In the genomic region with DNA sequence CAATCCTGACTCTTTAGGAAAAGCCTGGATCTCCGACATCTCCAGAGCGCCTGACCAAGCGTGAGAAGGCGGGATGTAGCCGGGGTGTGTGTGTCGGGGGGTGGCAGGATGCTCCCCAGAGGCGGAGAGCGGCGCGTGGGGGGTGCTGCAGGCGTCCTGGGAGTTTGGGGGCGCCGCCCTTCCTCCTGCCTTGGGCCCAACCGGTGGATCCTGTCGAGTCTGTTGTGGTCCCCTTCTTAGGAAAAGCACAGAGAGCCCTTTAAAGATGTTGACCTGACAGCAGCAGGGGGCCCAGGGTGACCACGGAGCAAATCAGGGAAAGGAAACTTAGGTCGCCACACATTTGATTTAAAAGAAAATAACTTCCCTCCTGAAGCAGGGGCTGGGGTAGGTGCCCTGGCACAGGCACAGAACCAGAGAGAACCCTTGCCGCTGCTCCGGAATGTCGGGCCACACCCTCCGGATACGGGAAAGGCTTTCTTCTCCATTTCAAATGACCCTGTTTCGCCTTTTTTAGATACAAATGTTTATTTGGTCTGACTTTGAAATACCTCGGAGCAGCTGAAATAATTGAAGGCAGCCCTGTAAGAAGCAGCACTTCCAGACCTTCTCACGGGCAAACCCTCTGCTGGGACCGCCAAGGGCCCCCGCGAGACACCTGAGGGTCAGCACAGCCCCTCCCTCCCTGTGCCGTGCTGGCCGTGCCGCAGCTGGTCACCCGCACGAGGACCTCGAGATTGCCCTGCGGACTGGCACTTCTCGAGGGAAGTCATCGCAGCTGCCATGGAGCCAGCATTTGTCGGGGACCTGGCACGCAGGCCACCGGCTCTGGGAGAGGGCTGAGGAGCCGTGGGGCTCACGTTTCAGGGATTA, we compare ENCODE assay signal across 13 cellular contexts.
A peak's percentile ranks its signal among the peaks of the same experiment; 100 is the strongest.
DNase-seq lines count a peak whose midpoint lies in the region; ATAC-seq, FAIRE-seq and TF ChIP-seq lines count a peak whose summit lies in the region.
"Had no signal": no experiment of that assay in that cellular context is flagged by ENCODE, and none has a peak within 500 bp of the region (broad histone marks: within the 10 kb centered on the region; RNA-seq: fewer than 3 reads in every experiment).

No MANE protein-coding gene starts in this region.

- TF ChIP-seq CTCF in astrocyte (IDR thresholded peaks at IDR 0.05; ENCODE audit: insufficient read depth, low read depth, low read length) (no peak), suprapubic skin (IDR thresholded peaks at IDR 0.05) (no peak)

- TF ChIP-seq EP300 in suprapubic skin (IDR thresholded peaks at IDR 0.05), result no peak

- H3K4me1 Mint-ChIP-seq in astrocyte (ENCODE audit: low read depth, unreplicated experiment), result no peaks in the 10 kb centered on the region
- peaks cover 4 to 9% of the 10 kb centered on the region in 2 donors for H3K4me1 Mint-ChIP-seq in effector memory CD8-positive, alpha-beta T cell (ENCODE audit: low read depth in 2 of 2)

- peak; percentile 48 for DNase-seq in NCI-H146 (lab: John Stamatoyannopoulos, UW)
- DNase-seq in NCI-H146 treated with DMSO at 0.1 percent for 48 hours (lab: John Stamatoyannopoulos, UW; ENCODE audit: unreplicated experiment), result no peak
- no peak for DNase-seq in astrocyte (ENCODE audit: low read depth)
- no peak for DNase-seq in suprapubic skin (ENCODE audit: low spot score in 2 of 2)
- DNase-seq in globus pallidus (ENCODE audit: low spot score), result no peak
- DNase-seq in effector memory CD8-positive, alpha-beta T cell, result no peak
- DNase-seq: mesendoderm, T-cell had no signal

- H3K27me3 ChIP-seq in astrocyte (ENCODE audit: insufficient read depth, low read length) (peaks cover 15% of the 10 kb centered on the region), layer of hippocampus (ENCODE audit: control insufficient read depth, insufficient read depth, low read length) (no peaks in the 10 kb centered on the region), suprapubic skin (peaks cover 3% of the 10 kb centered on the region)

- H3K4me3 ChIP-seq in astrocyte (ENCODE audit: insufficient read depth, low read depth, low read length) (peak overlapping the region; percentile 25), suprapubic skin (peak overlapping the region; percentile 17)
- H3K4me3 ChIP-seq: A549 had no signal

- 52% methylated on average over 39 of the region's 42 CpGs for WGBS in suprapubic skin

- no peak for TF ChIP-seq POLR2A in suprapubic skin (IDR thresholded peaks at IDR 0.05)

- no peak for ATAC-seq in effector memory CD8-positive, alpha-beta T cell (replicated peaks)
- ATAC-seq in GM21390 (IDR thresholded peaks at IDR 0.05; ENCODE audit: unreplicated experiment), result no peak
- ATAC-seq: A549; stimulated activated effector memory CD8-positive, alpha-beta T cell treated with anti-CD3 and anti-CD28 coated beads, Interleukin-12 subunit alpha, Interleukin-12 subunit beta, amount 100 ng/mL, for 72 hours; T-cell had no signal

- H2AFZ ChIP-seq in astrocyte (ENCODE audit: low read depth, low read length), result peak overlapping the region; percentile 48

- no peak for FAIRE-seq in astrocyte (lab: Jason Lieb, UNC)
- FAIRE-seq: A549 had no signal

- H3K27me3 Mint-ChIP-seq in astrocyte (ENCODE audit: low read depth, unreplicated experiment), result peaks cover 11% of the 10 kb centered on the region
- no peaks in the 10 kb centered on the region for H3K27me3 Mint-ChIP-seq in effector memory CD8-positive, alpha-beta T cell
- H3K27me3 Mint-ChIP-seq: T-cell had no signal

- no peaks in the 10 kb centered on the region for H3K9me3 ChIP-seq in astrocyte (ENCODE audit: insufficient read depth, low read depth, low read length)
- no peaks in the 10 kb centered on the region for H3K9me3 ChIP-seq in suprapubic skin
- H3K9me3 ChIP-seq: A549 had no signal

- H4K20me1 ChIP-seq in astrocyte (ENCODE audit: insufficient read depth, low read length), result no peaks in the 10 kb centered on the region

- H3K9ac ChIP-seq in astrocyte (ENCODE audit: low read length), result no peak overlapping the region

- H3K27ac Mint-ChIP-seq in astrocyte (ENCODE audit: unreplicated experiment), result no peak overlapping the region
- H3K27ac Mint-ChIP-seq in effector memory CD8-positive, alpha-beta T cell, result peak overlapping the region in 1 of 2 donors; percentile 66
- H3K27ac Mint-ChIP-seq: stimulated activated effector memory CD8-positive, alpha-beta T cell treated with anti-CD3 and anti-CD28 coated beads, Interleukin-12 subunit alpha, Interleukin-12 subunit beta, amount 100 ng/mL, for 72 hours had no signal

- H3K4me3 Mint-ChIP-seq in astrocyte (ENCODE audit: unreplicated experiment), result no peak overlapping the region
- H3K4me3 Mint-ChIP-seq in effector memory CD8-positive, alpha-beta T cell, result no peak overlapping the region
- H3K4me3 Mint-ChIP-seq: brain; stimulated activated effector memory CD8-positive, alpha-beta T cell treated with anti-CD3 and anti-CD28 coated beads, Interleukin-12 subunit alpha, Interleukin-12 subunit beta, amount 100 ng/mL, for 72 hours had no signal

- no peaks in the 10 kb centered on the region for H3K36me3 Mint-ChIP-seq in astrocyte (ENCODE audit: low read depth, unreplicated experiment)
- no peaks in the 10 kb centered on the region for H3K36me3 Mint-ChIP-seq in effector memory CD8-positive, alpha-beta T cell (ENCODE audit: insufficient read depth)
- H3K36me3 Mint-ChIP-seq: brain; stimulated activated effector memory CD8-positive, alpha-beta T cell treated with anti-CD3 and anti-CD28 coated beads, Interleukin-12 subunit alpha, Interleukin-12 subunit beta, amount 100 ng/mL, for 72 hours; T-cell had no signal

- H3K79me2 ChIP-seq in astrocyte (ENCODE audit: insufficient read depth, low read length), result no peaks in the 10 kb centered on the region

- peaks cover 9% of the 10 kb centered on the region for H3K4me1 ChIP-seq in astrocyte (ENCODE audit: insufficient read depth, low read length)
- peaks cover 20% of the 10 kb centered on the region for H3K4me1 ChIP-seq in suprapubic skin

- H3K9me3 Mint-ChIP-seq in astrocyte (ENCODE audit: unreplicated experiment), result no peaks in the 10 kb centered on the region
- H3K9me3 Mint-ChIP-seq in effector memory CD8-positive, alpha-beta T cell, result no peaks in the 10 kb centered on the region
- H3K9me3 Mint-ChIP-seq: stimulated activated effector memory CD8-positive, alpha-beta T cell treated with anti-CD3 and anti-CD28 coated beads, Interleukin-12 subunit alpha, Interleukin-12 subunit beta, amount 100 ng/mL, for 72 hours; T-cell had no signal

- peak overlapping the region; percentile 77 for H3K4me2 ChIP-seq in astrocyte (ENCODE audit: low read length)
- H3K4me2 ChIP-seq: A549 had no signal

- H3K36me3 ChIP-seq in astrocyte (ENCODE audit: insufficient read depth, low read length) (no peaks in the 10 kb centered on the region), suprapubic skin (no peaks in the 10 kb centered on the region)

- H3K27ac ChIP-seq in astrocyte (ENCODE audit: low read depth, low read length), result no peak overlapping the region
- H3K27ac ChIP-seq in layer of hippocampus (ENCODE audit: low read depth, low read length), result peak overlapping the region; percentile 9
- H3K27ac ChIP-seq in suprapubic skin, result no peak overlapping the region
